In the genomic region with DNA sequence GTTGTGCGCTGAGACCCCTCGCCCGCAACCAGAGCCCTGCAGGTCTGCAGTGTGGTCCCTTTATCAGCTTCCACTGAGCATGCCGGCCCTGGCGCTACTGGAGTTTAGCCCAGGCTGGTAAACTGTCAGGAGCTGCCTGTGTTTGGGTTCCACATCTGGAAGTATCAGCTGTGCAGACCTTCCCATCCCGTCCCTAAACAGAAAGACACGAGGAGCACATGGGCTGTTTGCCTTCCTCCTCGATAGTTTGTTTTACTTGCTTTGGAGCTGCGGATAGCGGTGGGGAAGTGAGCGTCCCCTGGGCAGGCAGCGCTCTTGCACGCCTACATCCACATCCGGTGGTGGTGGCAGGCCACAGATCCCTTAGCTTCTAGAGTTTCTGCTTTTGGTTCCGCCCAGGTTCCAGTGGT, we compare ENCODE assay signal across 8 cellular contexts. TPM values are rescaled to one million over a fixed set of nuclear protein-coding genes. Genes with fewer than 3 reads are reported as not detected.
DNase-seq lines count a peak whose midpoint lies in the region; ATAC-seq and TF ChIP-seq lines count a peak whose summit lies in the region.

No MANE protein-coding gene starts in this region.

- peaks cover 17% of the 10 kb centered on the region for H3K27me3 Mint-ChIP-seq in T-helper 1 cell treated with Interleukin-12 subunit alpha and Interleukin-12 subunit beta and Interleukin-4 antibody, amounts not matched to agents 30 μg/mL and 1 μg/mL, for 36 hours (ENCODE audit: low read depth)
- peaks cover 7 to 26% (median 18%) of the 10 kb centered on the region in 5 donors for H3K27me3 Mint-ChIP-seq in naive thymus-derived CD8-positive, alpha-beta T cell

- H3K9me3 Mint-ChIP-seq in T-helper 1 cell treated with Interleukin-12 subunit alpha and Interleukin-12 subunit beta and Interleukin-4 antibody, amounts not matched to agents 30 μg/mL and 1 μg/mL, for 36 hours, result no peaks in the 10 kb centered on the region
- H3K9me3 Mint-ChIP-seq in naive thymus-derived CD8-positive, alpha-beta T cell, result no peaks in the 10 kb centered on the region

- no peak for TF ChIP-seq CTCF in body of pancreas (IDR thresholded peaks at IDR 0.05)

- no peaks in the 10 kb centered on the region for H3K27me3 ChIP-seq in body of pancreas

- no peak for TF ChIP-seq POLR2A in body of pancreas (IDR thresholded peaks at IDR 0.05)

- no peak overlapping the region for H3K4me3 ChIP-seq in body of pancreas

- no peak overlapping the region for H3K27ac ChIP-seq in body of pancreas

- H3K4me1 Mint-ChIP-seq in T-helper 1 cell treated with Interleukin-12 subunit alpha and Interleukin-12 subunit beta and Interleukin-4 antibody, amounts not matched to agents 30 μg/mL and 1 μg/mL, for 36 hours (ENCODE audit: low read depth), result peaks cover 11% of the 10 kb centered on the region
- H3K4me1 Mint-ChIP-seq in naive thymus-derived CD8-positive, alpha-beta T cell, result peaks cover 7 to 25% (median 16%) of the 10 kb centered on the region in 4 donors

- H3K4me1 ChIP-seq in body of pancreas, result peaks cover 5% of the 10 kb centered on the region

- 87 to 91% methylated on average over 15 of the region's 15 CpGs for WGBS in body of pancreas, 2 donors

- intact Hi-C loops in body of pancreas (cut with DNase I), result no loop called here

- H3K27ac Mint-ChIP-seq in T-helper 1 cell treated with Interleukin-12 subunit alpha and Interleukin-12 subunit beta and Interleukin-4 antibody, amounts not matched to agents 30 μg/mL and 1 μg/mL, for 36 hours, result no peak overlapping the region
- H3K27ac Mint-ChIP-seq in naive thymus-derived CD8-positive, alpha-beta T cell, result peak overlapping the region in 1 of 10 donors; percentile 45

- ATAC-seq in GM18499 (IDR thresholded peaks at IDR 0.05; ENCODE audit: insufficient read depth, unreplicated experiment) (peak; percentile 80), GM21576 (IDR thresholded peaks at IDR 0.05; ENCODE audit: unreplicated experiment) (peak; percentile 71), body of pancreas (no peak)
- peak in 1 of 2 donors; percentile 25 for ATAC-seq in naive thymus-derived CD8-positive, alpha-beta T cell

- POLR2A ChIA-PET in naive thymus-derived CD8-positive, alpha-beta T cell (lab: Charles Lee), result no interaction called here

- H3K4me3 Mint-ChIP-seq in T-helper 1 cell treated with Interleukin-12 subunit alpha and Interleukin-12 subunit beta and Interleukin-4 antibody, amounts not matched to agents 30 μg/mL and 1 μg/mL, for 36 hours, result peak overlapping the region; percentile 38
- peak overlapping the region in 8 of 10 donors; percentile 1 to 48 (median 24) for H3K4me3 Mint-ChIP-seq in naive thymus-derived CD8-positive, alpha-beta T cell

- no peaks in the 10 kb centered on the region for H3K36me3 ChIP-seq in body of pancreas (replicated peaks in 1 of 2; ENCODE audit: insufficient read depth in 1 of 2, low read depth in 2 of 2)

- DNase-seq in naive thymus-derived CD8-positive, alpha-beta T cell, result no peak
- DNase-seq in body of pancreas (no peak), NCI-H2227 (lab: John Stamatoyannopoulos, UW; ENCODE audit: unreplicated experiment) (no peak), iPS-NIHi7 (ENCODE audit: extremely low spot score) (no peak), NCI-H1417 treated with DMSO at 0.1 percent for 48 hours (lab: John Stamatoyannopoulos, UW) (no peak)

- H3K36me3 Mint-ChIP-seq in T-helper 1 cell treated with Interleukin-12 subunit alpha and Interleukin-12 subunit beta and Interleukin-4 antibody, amounts not matched to agents 30 μg/mL and 1 μg/mL, for 36 hours (ENCODE audit: low read depth), result no peaks in the 10 kb centered on the region
- no peaks in the 10 kb centered on the region for H3K36me3 Mint-ChIP-seq in naive thymus-derived CD8-positive, alpha-beta T cell

- no peaks in the 10 kb centered on the region for H3K9me3 ChIP-seq in body of pancreas

RNA-seq across cellular contexts. Expression of a gene that starts 12.5 kb away (rescaled TPM):
- not detected for total RNA-seq in naive thymus-derived CD8-positive, alpha-beta T cell
- polyA plus RNA-seq in naive thymus-derived CD8-positive, alpha-beta T cell, result not detected
- 10 to 100 TPM; 22.7 to 29.6 TPM for total RNA-seq in body of pancreas

Comparison
In these comparisons a context has a peak if more than half of its experiments do, and no peak if none do; other contexts are left out.
1. RNA of a gene that starts 12.5 kb away (total RNA-seq): 22.7 to 29.6 TPM in body of pancreas; not detected in naive thymus-derived CD8-positive, alpha-beta T cell; every median in the first group is over 10 times any median in the second.